Comparison of ENCODE assay signal across 17 cellular contexts in the genomic region with DNA sequence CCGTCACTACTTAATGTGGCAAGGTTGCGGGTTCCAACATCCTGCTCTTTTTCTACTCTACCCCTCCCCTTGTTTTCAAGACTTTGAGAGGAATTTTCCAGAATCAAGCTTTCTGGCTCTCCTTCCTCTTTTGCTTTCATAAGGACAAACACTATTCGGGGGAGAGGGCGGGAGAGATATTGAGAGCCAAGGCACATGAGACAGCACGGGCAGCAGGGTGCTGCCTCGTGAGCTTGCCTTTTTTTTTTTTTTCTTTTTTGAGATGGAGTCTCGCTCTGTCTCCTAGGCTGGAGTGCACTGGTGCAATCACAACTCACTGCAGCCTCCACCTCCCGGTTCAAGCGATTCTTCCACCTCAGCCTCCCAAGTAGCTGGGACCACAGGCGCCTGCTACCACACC. TPM values are rescaled to one million over a fixed set of nuclear protein-coding genes. Genes with fewer than 3 reads are reported as not detected.
DNase-seq lines count a peak whose midpoint lies in the region; ATAC-seq and TF ChIP-seq lines count a peak whose summit lies in the region.
"Had no signal": no experiment of that assay in that cellular context is flagged by ENCODE, and none has a peak within 500 bp of the region (broad histone marks: within the 10 kb centered on the region; RNA-seq: fewer than 3 reads in every experiment).

No MANE protein-coding gene starts in this region.

- no TSS peak for BruUV-seq in PC-9 (replicated peaks; lab: Mats Ljungman, UMichigan)

- no peak overlapping the region for H2AFZ ChIP-seq in PC-9

- H4K20me1 ChIP-seq in PC-9 (ENCODE audit: insufficient read depth): no peaks in the 10 kb centered on the region

- H3K79me2 ChIP-seq in PC-9 (ENCODE audit: low read depth): no peaks in the 10 kb centered on the region

- H3K27ac Mint-ChIP-seq in stimulated activated naive CD8-positive, alpha-beta T cell treated with anti-CD3 and anti-CD28 coated beads, Interleukin-15, Interleukin-2, amounts not matched to agents 100 ng/mL and 50 ng/mL, for 24 hours: peak overlapping the region; percentile 17

- intact Hi-C loops in head of caudate nucleus (cut with DNase I): no loop called here
- intact Hi-C loops in PC-9 (cut with micrococcal nuclease; ENCODE audit: unreplicated experiment): no loop called here

- H3K27ac ChIP-seq in esophagus (ENCODE audit: low read depth in 2 of 2, low read length in 1 of 2) (peak overlapping the region; percentile 47 to 80), PC-9 (no peak overlapping the region)
- H3K27ac ChIP-seq: SK-N-MC had no signal

- H3K4me1 ChIP-seq in esophagus (ENCODE audit: control insufficient read depth in 2 of 2, insufficient read depth in 2 of 2, low read length in 1 of 2) (peaks cover 6 to 8% of the 10 kb centered on the region in 2 donors), PC-9 (replicated peaks; ENCODE audit: insufficient read depth) (no peaks in the 10 kb centered on the region)

- no peaks in the 10 kb centered on the region for H3K36me3 Mint-ChIP-seq in stimulated activated naive CD8-positive, alpha-beta T cell treated with anti-CD3 and anti-CD28 coated beads, Interleukin-15, Interleukin-2, amounts not matched to agents 100 ng/mL and 50 ng/mL, for 24 hours (ENCODE audit: low read depth)
- H3K36me3 Mint-ChIP-seq: mesothelial cell of epicardium had no signal

- POLR2A ChIA-PET in PC-9 (lab: Charles Lee; ENCODE audit: unreplicated experiment): no interaction called here

- CTCF ChIA-PET in PC-9 (lab: Charles Lee): no interaction called here

- H3K27me3 Mint-ChIP-seq in stimulated activated naive CD8-positive, alpha-beta T cell treated with anti-CD3 and anti-CD28 coated beads, Interleukin-15, Interleukin-2, amounts not matched to agents 100 ng/mL and 50 ng/mL, for 24 hours: no peaks in the 10 kb centered on the region

- H3K9me2 ChIP-seq in PC-9 (ENCODE audit: insufficient read depth): no peaks in the 10 kb centered on the region

- H3K4me3 ChIP-seq in esophagus (ENCODE audit: low read depth in 1 of 2, low read length in 2 of 2) (no peak overlapping the region), PC-9 (no peak overlapping the region)
- H3K4me3 ChIP-seq: SK-N-MC had no signal

- WGBS in esophagus, 2 donors: 74 to 83% methylated on average over 10 of the region's 10 CpGs

- H3K4me3 Mint-ChIP-seq in stimulated activated naive CD8-positive, alpha-beta T cell treated with anti-CD3 and anti-CD28 coated beads, Interleukin-15, Interleukin-2, amounts not matched to agents 100 ng/mL and 50 ng/mL, for 24 hours: no peak overlapping the region
- H3K4me3 Mint-ChIP-seq: mesothelial cell of epicardium had no signal

- H3K4me2 ChIP-seq in PC-9: no peak overlapping the region

- no peak for DNase-seq in stimulated activated naive CD8-positive, alpha-beta T cell treated with anti-CD3 and anti-CD28 coated beads, Interleukin-15, Interleukin-2, amounts not matched to agents 100 U/mL and 50 U/mL, for 24 hours
- DNase-seq in occipital lobe (lab: John Stamatoyannopoulos, UW) (peak; percentile 48), head of caudate nucleus (no peak), PC-9 (no peak)
- DNase-seq: activated CD4-positive, alpha-beta T cell treated with anti-CD3 and anti-CD28 coated beads for 4 hours; activated gamma-delta T cell treated with Interleukin-2 at 50 U/mL for 16 hours; AML-193; GF-D8; hippocampal formation; NCI-H1436 treated with DMSO at 0.1 percent for 48 hours; NCI-H774 had no signal

- no peaks in the 10 kb centered on the region for H3F3A ChIP-seq in PC-9 (ENCODE audit: insufficient read depth, low read depth)

- no peaks in the 10 kb centered on the region for H3K9me3 ChIP-seq in esophagus (ENCODE audit: control insufficient read depth in 2 of 2, insufficient read depth in 1 of 2, low read depth in 1 of 2, low read length in 1 of 2)
- no peaks in the 10 kb centered on the region for H3K9me3 ChIP-seq in PC-9 (ENCODE audit: insufficient read depth, low read depth)

- H3K9me3 Mint-ChIP-seq in stimulated activated naive CD8-positive, alpha-beta T cell treated with anti-CD3 and anti-CD28 coated beads, Interleukin-15, Interleukin-2, amounts not matched to agents 100 ng/mL and 50 ng/mL, for 24 hours: no peaks in the 10 kb centered on the region
- H3K9me3 Mint-ChIP-seq: mesothelial cell of epicardium had no signal

- H3K36me3 ChIP-seq in esophagus (ENCODE audit: control insufficient read depth in 2 of 2, insufficient read depth in 2 of 2, low read length in 1 of 2): no peaks in the 10 kb centered on the region
- no peaks in the 10 kb centered on the region for H3K36me3 ChIP-seq in PC-9 (ENCODE audit: low read depth)

- ATAC-seq in stimulated activated naive CD8-positive, alpha-beta T cell treated with anti-CD3 and anti-CD28 coated beads, Interleukin-15, Interleukin-2, amounts not matched to agents 100 U/mL and 50 U/mL, for 24 hours: no peak
- ATAC-seq in HG03139 (IDR thresholded peaks at IDR 0.05; ENCODE audit: unreplicated experiment) (no peak), HG03354 (IDR thresholded peaks at IDR 0.05; ENCODE audit: poor library complexity, severe bottlenecking, unreplicated experiment) (no peak)

- peaks cover 37% of the 10 kb centered on the region for H3K4me1 Mint-ChIP-seq in stimulated activated naive CD8-positive, alpha-beta T cell treated with anti-CD3 and anti-CD28 coated beads, Interleukin-15, Interleukin-2, amounts not matched to agents 100 ng/mL and 50 ng/mL, for 24 hours (ENCODE audit: low read depth)

- H3K27me3 ChIP-seq in esophagus (ENCODE audit: control insufficient read depth in 1 of 2, insufficient read depth in 2 of 2, low read length in 2 of 2): no peaks in the 10 kb centered on the region
- H3K27me3 ChIP-seq in PC-9 (ENCODE audit: insufficient read depth, low read depth): no peaks in the 10 kb centered on the region

- TF ChIP-seq CTCF in PC-9 (conservative IDR thresholded peaks at IDR 0.05): no peak

RNA-seq across cellular contexts. Expression of gene PFKFB3, which starts 6.8 kb away (rescaled TPM):
- polyA plus RNA-seq in esophagus: 10 to 100 TPM; 26.2 to 42.7 TPM
- total RNA-seq in occipital lobe: 21.4 TPM
- total RNA-seq in PC-9 (2021): 37.8 and 54.7 TPM in 2 replicates
